In the genomic region with DNA sequence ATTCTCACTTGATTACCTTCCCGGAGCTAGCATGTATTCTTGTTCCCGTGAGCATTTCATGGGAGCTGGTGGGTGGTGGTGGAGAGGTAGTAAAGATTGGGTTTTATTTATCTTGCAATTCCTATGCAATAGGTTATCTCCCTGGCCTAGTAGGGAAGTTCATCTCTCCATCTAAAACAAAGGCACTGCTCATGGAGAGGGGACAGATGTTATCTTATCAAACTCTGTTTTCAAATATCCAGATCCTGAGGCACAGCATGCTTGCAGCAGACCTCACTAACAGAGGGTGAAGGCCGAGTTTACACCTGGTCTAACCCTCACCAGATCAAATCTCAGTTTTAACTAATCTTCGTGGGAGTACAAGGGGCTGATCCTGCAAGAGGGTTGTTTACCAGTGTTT, we compare ENCODE assay signal across 14 cellular contexts.
"Had no signal": no experiment of that assay in that cellular context is flagged by ENCODE, and none has a peak within 500 bp of the region (broad histone marks: within the 10 kb centered on the region; RNA-seq: fewer than 3 reads in every experiment).

No MANE protein-coding gene starts in this region.

- DNase-seq: cerebellar nuclear complex; effector memory CD8-positive, alpha-beta T cell; esophagus squamous epithelium; foreskin fibroblast; kidney glomerular epithelial cell; psoas muscle; retina; right lobe of liver; stimulated activated CD4-positive, alpha-beta T cell treated with anti-CD3 and anti-CD28 coated beads, Interleukin-4, amount 100 ng/mL, for 1 hour; stimulated activated CD8-positive, alpha-beta memory T cell treated with anti-CD3 and anti-CD28 coated beads, Interleukin-4, amount 100 ng/mL, for 48 hours; transverse colon had no signal

- H3K4me3 ChIP-seq: esophagus squamous epithelium, hepatocyte, psoas muscle, right lobe of liver, transverse colon had no signal

- H3K27ac ChIP-seq: esophagus squamous epithelium, hepatocyte, parathyroid adenoma, psoas muscle, right lobe of liver, transverse colon had no signal

- H3K4me2 ChIP-seq: hepatocyte had no signal

- H3K36me3 ChIP-seq: right lobe of liver, transverse colon had no signal

- H3K9me3 ChIP-seq: esophagus squamous epithelium, psoas muscle, right lobe of liver, transverse colon had no signal

- ATAC-seq: effector memory CD8-positive, alpha-beta T cell; psoas muscle; right lobe of liver; stimulated activated effector memory CD8-positive, alpha-beta T cell treated with anti-CD3 and anti-CD28 coated beads, Interleukin-12 subunit alpha, Interleukin-12 subunit beta, amount 100 ng/mL, for 72 hours had no signal

- H3K27me3 ChIP-seq: esophagus squamous epithelium, hepatocyte, right lobe of liver, transverse colon had no signal

- H3K4me1 ChIP-seq: esophagus squamous epithelium, parathyroid adenoma, right lobe of liver, transverse colon had no signal

- H3K9ac ChIP-seq: parathyroid adenoma had no signal

- H3K79me2 ChIP-seq: hepatocyte, parathyroid adenoma had no signal
